Comparison of ENCODE assay signal across 20 cellular contexts in genomic region chr3:7574435-7574834, GRCh38.
DNase-seq lines count a peak whose midpoint lies in the region; ATAC-seq and TF ChIP-seq lines count a peak whose summit lies in the region.
"Had no signal": no experiment of that assay in that cellular context is flagged by ENCODE, and none has a peak within 500 bp of the region (broad histone marks: within the 10 kb centered on the region; RNA-seq: fewer than 3 reads in every experiment).

No MANE protein-coding gene starts in this region.

- ATAC-seq in HG03135 (IDR thresholded peaks at IDR 0.05; ENCODE audit: unreplicated experiment) (no peak), HG02759 (IDR thresholded peaks at IDR 0.05; ENCODE audit: unreplicated experiment) (no peak)

- no peak overlapping the region for H3K4me3 ChIP-seq in fibroblast of pulmonary artery (replicated peaks; ENCODE audit: low read depth, low read length)
- H3K4me3 ChIP-seq: GM23248, HAP-1, SK-N-MC had no signal

- DNase-seq in ELF-1 (ENCODE audit: low read depth, low spot score) (peak; percentile 1), OCI-M1 (lab: John Stamatoyannopoulos, UW) (peak; percentile 14), fibroblast of pulmonary artery (ENCODE audit: low read depth) (peak; percentile 65), mucosa of gallbladder (ENCODE audit: low spot score) (peak; percentile 12), GM19240 (ENCODE audit: insufficient read length, low spot score) (no peak)
- DNase-seq: BE2C; DMS79; GM23248; NCI-H1105; NCI-H146; NCI-H2029; NCI-H226; NCI-H510A treated with DMSO at 0.1 percent for 48 hours; NCI-H774; NK-92 treated with Interleukin-12 subunit alpha and Interleukin-12 subunit beta, amount 100 ng/mL, for 24 hours; SHP77 treated with DMSO at 0.1 percent for 48 hours had no signal

- no peak for TF ChIP-seq CTCF in fibroblast of pulmonary artery (IDR thresholded peaks at IDR 0.05; ENCODE audit: low read length, missing control alignments)
